ENCODE assay signal across 17 cellular contexts in the genomic region with DNA sequence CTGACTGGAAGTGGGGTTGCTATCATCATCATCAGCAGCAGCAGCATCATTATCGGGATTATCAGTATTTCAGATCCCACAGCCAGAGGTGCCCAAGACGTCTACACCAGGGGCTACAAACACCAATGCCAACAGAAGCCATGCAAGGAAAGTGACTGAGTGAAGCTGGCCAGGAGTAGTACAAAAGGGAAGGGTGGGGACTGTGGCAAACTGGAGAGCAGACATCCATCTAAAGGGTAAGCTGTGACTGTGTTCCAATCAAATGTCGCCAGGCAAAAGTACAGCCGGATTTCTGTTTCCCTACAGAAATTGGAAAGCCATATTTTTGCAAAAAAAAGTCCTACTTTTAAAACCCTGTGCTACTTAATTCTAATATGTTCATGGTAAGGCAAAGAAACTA.
"Had no signal": no experiment of that assay in that cellular context is flagged by ENCODE, and none has a peak within 500 bp of the region (broad histone marks: within the 10 kb centered on the region; RNA-seq: fewer than 3 reads in every experiment).

No MANE protein-coding gene starts in this region.

- H3K9me3 ChIP-seq: body of pancreas, gastroesophageal sphincter, testis had no signal

- H3K27ac Mint-ChIP-seq: activated naive CD8-positive, alpha-beta T cell treated with anti-CD3 and anti-CD28 coated beads, Interleukin-2, amount 10 ng/mL, durations not matched to agents 7 days and 5 days; nephron progenitor cell; type B pancreatic cell had no signal

- H3K36me3 ChIP-seq: esophagus muscularis mucosa, gastroesophageal sphincter, heart right ventricle had no signal

- DNase-seq: activated CD4-positive, alpha-beta T cell treated with anti-CD3 and anti-CD28 coated beads, Interleukin-2, amount 50 U/mL, for 1 hour; activated naive CD4-positive, alpha-beta T cell treated with Interleukin-2 at 50 U/mL for 16 hours; activated naive CD8-positive, alpha-beta T cell treated with anti-CD3 and anti-CD28 coated beads, Interleukin-2, amount 10 ng/mL, durations not matched to agents 7 days and 5 days; activated T-cell treated with anti-CD3 and anti-CD28 coated beads for 4 hours; body of pancreas; heart right ventricle; kidney glomerular epithelial cell; left ventricle myocardium inferior; mammary epithelial cell; nephron progenitor cell; occipital lobe; retina; stimulated activated CD4-positive, alpha-beta T cell treated with anti-CD3 and anti-CD28 coated beads, Interleukin-2, amount 100 ng/mL, for 24 hours; testis had no signal

- H3K4me3 Mint-ChIP-seq: activated naive CD8-positive, alpha-beta T cell treated with anti-CD3 and anti-CD28 coated beads, Interleukin-2, amount 10 ng/mL, durations not matched to agents 7 days and 5 days; nephron progenitor cell; type B pancreatic cell had no signal

- H3K27me3 ChIP-seq: body of pancreas, esophagus muscularis mucosa, gastroesophageal sphincter, heart right ventricle, testis had no signal

- H3K4me3 ChIP-seq: body of pancreas, esophagus muscularis mucosa, gastroesophageal sphincter, heart right ventricle, left ventricle myocardium inferior, testis had no signal

- H3K4me1 ChIP-seq: body of pancreas, testis had no signal

- H3K27ac ChIP-seq: esophagus muscularis mucosa, gastroesophageal sphincter, left ventricle myocardium inferior, testis had no signal

- H3K27me3 Mint-ChIP-seq: activated naive CD8-positive, alpha-beta T cell treated with anti-CD3 and anti-CD28 coated beads, Interleukin-2, amount 10 ng/mL, durations not matched to agents 7 days and 5 days had no signal
